In genomic region chr1:147245586-147246021, GRCh38 we compare ENCODE assay signal across 23 cellular contexts. TPM values are rescaled to one million over a fixed set of nuclear protein-coding genes. Genes with fewer than 3 reads are reported as not detected.
DNase-seq lines count a peak whose midpoint lies in the region; ATAC-seq, FAIRE-seq and TF ChIP-seq lines count a peak whose summit lies in the region.
"Had no signal": no experiment of that assay in that cellular context is flagged by ENCODE, and none has a peak within 500 bp of the region (broad histone marks: within the 10 kb centered on the region; RNA-seq: fewer than 3 reads in every experiment).

No MANE protein-coding gene starts in this region.

- H2AFZ ChIP-seq in PC-3 (ENCODE audit: low read length) (no peak overlapping the region), K562 (ENCODE audit: low read depth, low read length) (peak overlapping the region; percentile 26; the same call in 1 of the 2 replicates), OCI-LY7 (ENCODE audit: low read length) (no peak overlapping the region)

- H3K9me2 ChIP-seq in PC-3 (replicated peaks; ENCODE audit: low read length) (no peaks in the 10 kb centered on the region), OCI-LY7 (ENCODE audit: insufficient read depth, low read length) (no peaks in the 10 kb centered on the region)

- no peak overlapping the region for H3K4me2 ChIP-seq in A549
- H3K4me2 ChIP-seq in PC-3 (ENCODE audit: low read length): peak overlapping the region; percentile 85
- peak overlapping the region; percentile 86 for H3K4me2 ChIP-seq in K562 (ENCODE audit: insufficient read depth, low read length)
- no peak overlapping the region for H3K4me2 ChIP-seq in OCI-LY7 (ENCODE audit: low read length)

- DNase-seq in A549 (ENCODE audit: low read depth in 1 of 2, low spot score in 1 of 2) (no peak), Caki2 (ENCODE audit: low read depth) (peak; percentile 28), PC-3 (peak; percentile 37), K562 (ENCODE audit: extremely low read depth in 1 of 4, low spot score in 3 of 4) (peak; percentile 15 to 72 (median 27)), OCI-LY7 (ENCODE audit: low spot score) (no peak), NCI-H524 treated with DMSO at 0.1 percent for 48 hours (lab: John Stamatoyannopoulos, UW) (no peak)
- DNase-seq in central memory CD4-positive, alpha-beta T cell: no peak
- DNase-seq: activated effector memory CD4-positive, alpha-beta T cell treated with anti-CD3 and anti-CD28 coated beads, Interleukin-2, amount 50 U/mL, for 16 hours; cortex of kidney; esophagus squamous epithelium; GOT3; heart left ventricle; KG1; NCI-H187; NCI-H524; nucleus accumbens; Peyer's patch; sigmoid colon; stimulated activated CD4-positive, alpha-beta T cell treated with anti-CD3 and anti-CD28 coated beads, Interleukin-4, amount 100 ng/mL, for 4 hours; T-cell; upper lobe of left lung had no signal

- no peak overlapping the region for H3K4me3 ChIP-seq in A549
- H3K4me3 ChIP-seq in PC-3 (ENCODE audit: low read length): 0 out of 2 replicates have a peak overlapping the region, but pooled peaks have one; percentile 86
- peak overlapping the region; percentile 87 for H3K4me3 ChIP-seq in K562
- no peak overlapping the region for H3K4me3 ChIP-seq in OCI-LY7 (ENCODE audit: low read depth, low read length, poor library complexity, severe bottlenecking)
- H3K4me3 ChIP-seq: esophagus squamous epithelium, heart left ventricle, Peyer's patch, sigmoid colon, upper lobe of left lung had no signal

- H3K9me3 ChIP-seq in A549 (no peaks in the 10 kb centered on the region), PC-3 (ENCODE audit: low read length) (no peaks in the 10 kb centered on the region), K562 (replicated peaks; ENCODE audit: control insufficient read depth, insufficient read depth, low read depth, low read length) (no peaks in the 10 kb centered on the region), OCI-LY7 (ENCODE audit: low read length) (peaks cover 16% of the 10 kb centered on the region; the same call in 1 of the 2 replicates)
- H3K9me3 ChIP-seq: esophagus squamous epithelium, heart left ventricle, Peyer's patch, sigmoid colon, upper lobe of left lung had no signal

- H3K79me2 ChIP-seq in PC-3 (ENCODE audit: low read length) (peaks cover 76% of the 10 kb centered on the region), K562 (ENCODE audit: control insufficient read depth, insufficient read depth, low read length) (peaks cover 81% of the 10 kb centered on the region), OCI-LY7 (ENCODE audit: insufficient read depth, low read depth, low read length) (peaks cover 75% of the 10 kb centered on the region)

- no peak for TF ChIP-seq EP300 in A549 (IDR thresholded peaks at IDR 0.05)
- no peak for TF ChIP-seq EP300 in K562 (IDR thresholded peaks at IDR 0.05; ENCODE audit: low read length)

- CTCF ChIA-PET in A549 (lab: Yijun Ruan, JAX) (interaction anchor here (1.0 kb wide), 1 partner anchor 74 kb away, joined by 3 read pairs; the partner anchor contains the start of gene PRKAB2), PC-3 (lab: Charles Lee) (no interaction called here), K562 (lab: Yijun Ruan, JAX; ENCODE audit: low intra/inter-chr PET ratio) (no interaction called here), OCI-LY7 (lab: Charles Lee; ENCODE audit: unreplicated experiment) (no interaction called here)

- H3K27ac ChIP-seq in A549 (no peak overlapping the region), PC-3 (ENCODE audit: low read length) (no peak overlapping the region), K562 (ENCODE audit: extremely low read depth, low read depth, low read length) (peak overlapping the region; percentile 86), OCI-LY7 (ENCODE audit: low read depth, low read length, poor library complexity, severe bottlenecking) (no peak overlapping the region)
- H3K27ac ChIP-seq: esophagus squamous epithelium, heart left ventricle, Peyer's patch, sigmoid colon had no signal

- peaks cover 5% of the 10 kb centered on the region; the same call in 1 of the 2 replicates for H3K36me3 ChIP-seq in PC-3 (ENCODE audit: low read depth, low read length)
- peaks cover 14% of the 10 kb centered on the region; the same call in 1 of the 3 replicates for H3K36me3 ChIP-seq in K562 (ENCODE audit: control insufficient read depth, insufficient read depth, low read length)
- H3K36me3 ChIP-seq in OCI-LY7 (ENCODE audit: insufficient read depth, low read length): peaks cover 18% of the 10 kb centered on the region
- H3K36me3 ChIP-seq: esophagus squamous epithelium, heart left ventricle, Peyer's patch, sigmoid colon, upper lobe of left lung had no signal

- POLR2A ChIA-PET in A549 (lab: Yijun Ruan, JAX) (no interaction called here), PC-3 (lab: Charles Lee; ENCODE audit: unreplicated experiment) (interaction anchor here (0.7 kb wide), 1 partner anchor 72 kb away, joined by 6 read pairs; no protein-coding TSS in a partner anchor), K562 (lab: Yijun Ruan, JAX) (interaction anchor here (1.0 to 4.2 kb wide), 4 partner anchors 9 to 161 kb away, joined by 3 to 26 read pairs (median 4); no protein-coding TSS in a partner anchor), OCI-LY7 (lab: Charles Lee) (no interaction called here)

- no peak for TF ChIP-seq CTCF in A549 (IDR thresholded peaks at IDR 0.05)
- no peak for TF ChIP-seq CTCF in PC-3 (conservative IDR thresholded peaks at IDR 0.05; ENCODE audit: low read depth, low read length)
- no peak for TF ChIP-seq CTCF in K562 (IDR thresholded peaks at IDR 0.05 in 2 of 3, conservative IDR thresholded peaks at IDR 0.05 in 1 of 3; ENCODE audit: insufficient read depth in 2 of 3, low read depth in 1 of 3, low read length in 3 of 3)
- no peak for TF ChIP-seq CTCF in OCI-LY7 (conservative IDR thresholded peaks at IDR 0.05; ENCODE audit: low read length)

- no peak for FAIRE-seq in A549 (lab: Jason Lieb, UNC)
- peak; percentile 67 for FAIRE-seq in K562 (lab: Jason Lieb, UNC)
- FAIRE-seq: keratinocyte had no signal

- no peaks in the 10 kb centered on the region for H3K27me3 ChIP-seq in PC-3 (ENCODE audit: low read length)
- no peaks in the 10 kb centered on the region for H3K27me3 ChIP-seq in K562 (ENCODE audit: control insufficient read depth in 2 of 2, insufficient read depth in 2 of 2, low read length in 2 of 2)
- H3K27me3 ChIP-seq: esophagus squamous epithelium, heart left ventricle, Peyer's patch, sigmoid colon, upper lobe of left lung had no signal

- H3K9ac ChIP-seq in PC-3 (ENCODE audit: low read length) (no peak overlapping the region), K562 (ENCODE audit: insufficient read depth in 1 of 2, low read depth in 2 of 2, low read length in 2 of 2) (peak overlapping the region in 1 of 2 experiments; percentile 93; a peak in 2 of 4 replicates)

- H4K20me1 ChIP-seq in PC-3 (ENCODE audit: low read length) (peaks cover 55% of the 10 kb centered on the region), K562 (replicated peaks; ENCODE audit: control insufficient read depth, insufficient read depth, low read length) (peaks cover 5% of the 10 kb centered on the region; the same call in 1 of the 2 replicates), OCI-LY7 (ENCODE audit: insufficient read depth, low read length) (peaks cover 20% of the 10 kb centered on the region; the same call in 1 of the 2 replicates)

- no peak for TF ChIP-seq POLR2A in A549 (IDR thresholded peaks at IDR 0.05; ENCODE audit: low read length)
- no peak for TF ChIP-seq POLR2A in K562 (conservative IDR thresholded peaks at IDR 0.05)

- in situ Hi-C loops in Caki2 (cut with HindIII; ENCODE audit: low pct_unique_long_range_greater_than_20kb, low sequenced_read_pairs): no loop called here
- in situ Hi-C loops in K562 (cut with MboI): no loop called here

- peaks cover 16% of the 10 kb centered on the region; the same call in 2 of the 3 replicates for H3K4me1 ChIP-seq in A549
- H3K4me1 ChIP-seq in PC-3 (ENCODE audit: insufficient read depth, low read length): peaks cover 31% of the 10 kb centered on the region
- H3K4me1 ChIP-seq in K562 (replicated peaks in 1 of 2; ENCODE audit: control insufficient read depth in 2 of 2, insufficient read depth in 2 of 2, low read length in 2 of 2): peaks cover 11 to 32% of the 10 kb centered on the region in 2 experiments
- peaks cover 41% of the 10 kb centered on the region for H3K4me1 ChIP-seq in OCI-LY7 (ENCODE audit: insufficient read depth, low read length, poor library complexity, severe bottlenecking)

- 63% methylated on average over 3 of the region's 3 CpGs for WGBS in A549 (ENCODE audit: missing lambda C conversion rate)
- 3% methylated on average over 3 of the region's 3 CpGs for WGBS in K562 (ENCODE audit: insufficient coverage, low coverage, missing lambda C conversion rate)

- no TSS peak for BruUV-seq in PC-3 (replicated peaks; lab: Mats Ljungman, UMichigan)
- no TSS peak for BruUV-seq in K562 (replicated peaks; lab: Mats Ljungman, UMichigan)
- no TSS peak for BruUV-seq in OCI-LY7 (replicated peaks; lab: Mats Ljungman, UMichigan)

- H3F3A ChIP-seq in PC-3 (ENCODE audit: low read length, unreplicated experiment): no peaks in the 10 kb centered on the region

- no peaks in the 10 kb centered on the region for H3K9me1 ChIP-seq in K562 (ENCODE audit: control insufficient read depth, insufficient read depth, low read length)

- no peak for ATAC-seq in A549
- ATAC-seq in PC-3: no peak
- ATAC-seq in K562: peak; percentile 37
- ATAC-seq in HG03565 (IDR thresholded peaks at IDR 0.05; ENCODE audit: unreplicated experiment): no peak
- ATAC-seq: heart left ventricle, T-cell had no signal

- TF ChIP-seq RAD21 in A549 (conservative IDR thresholded peaks at IDR 0.05 in 1 of 2, IDR thresholded peaks at IDR 0.05 in 1 of 2) (no peak), K562 (CRISPR knock-in tag; conservative IDR thresholded peaks at IDR 0.05 in 1 of 2, IDR thresholded peaks at IDR 0.05 in 1 of 2) (no peak)

- intact Hi-C loops in PC-3 (cut with micrococcal nuclease): no loop called here
- intact Hi-C loops in K562 (cut with micrococcal nuclease): no loop called here
- intact Hi-C loops in OCI-LY7 (cut with micrococcal nuclease; ENCODE audit: unreplicated experiment): no loop called here

RNA-seq across cellular contexts. Expression of gene CHD1L, which starts 3.1 kb away (rescaled TPM):
- polyA plus RNA-seq in A549 (2011; rRNA removed): 48.4 and 61.2 TPM in 2 replicates
- 19.9 and 21.4 TPM in 2 replicates for polyA plus RNA-seq in A549 (2012; cell fraction: cytosol; rRNA removed)
- polyA plus RNA-seq in A549 (2012; cell fraction: nucleus; rRNA removed): 14.8 and 22.2 TPM in 2 replicates
- 36.7 to 40.1 TPM (median 37.0 TPM) in 3 replicates for polyA plus RNA-seq in A549 (2017; fragmentation: RNase III; extraction: RNeasy Plus Mini Kit Qiagen cat#74134 plus additional on column Dnase treatment)
- polyA minus RNA-seq in A549 (2011; rRNA and poly(A)+ RNA removed): 19.7 and 20.6 TPM in 2 replicates
- total RNA-seq in Caki2 (2014; rRNA removed; shearing (Covaris generic); ENCODE audit: low replicate concordance): 37.3 and 40.0 TPM in 2 replicates
- 63.9 and 69.8 TPM in 2 replicates for total RNA-seq in PC-3 (2014; rRNA removed)
- 63.2 and 127 TPM in 2 replicates for total RNA-seq in K562 (2011; cell fraction: chromatin; rRNA removed; ENCODE audit: low replicate concordance)
- total RNA-seq in K562 (2011; cell fraction: nucleolus; rRNA removed): 24.7 and 31.3 TPM in 2 replicates
- total RNA-seq in K562 (2011; cell fraction: nucleoplasm; rRNA removed): 38.4 and 43.6 TPM in 2 replicates
- total RNA-seq in K562 (2014; rRNA removed): 48.0 and 50.0 TPM in 2 replicates
- 66.4 and 70.5 TPM in 2 replicates for total RNA-seq in K562 (2014; rRNA removed; fragmentation: Illumina TruSeq; extraction: Trizol)
- 56.7 and 59.1 TPM in 2 replicates for total RNA-seq in K562 (2015; rRNA removed; fragmentation: Illumina TruSeq; extraction: Trizol)
- total RNA-seq in K562 (2021): 55.3 and 59.3 TPM in 2 replicates
- polyA plus RNA-seq in K562 (2011; rRNA removed): 60.4 and 93.3 TPM in 2 replicates
- polyA plus RNA-seq in K562 (2011; cell fraction: cytosol; rRNA removed): 19.1 and 31.4 TPM in 2 replicates
- 75.8 and 85.1 TPM in 2 replicates for polyA plus RNA-seq in K562 (2011; cell fraction: nucleus; rRNA removed)
- polyA plus RNA-seq in K562 (2012): 39.4 and 46.9 TPM in 2 replicates
- 51.8 and 57.5 TPM in 2 replicates for polyA plus RNA-seq in K562 (2014; fragmentation: Illumina TruSeq; extraction: Trizol)
- polyA plus RNA-seq in K562 (2014; fragmentation: Nextera tagmentation; extraction: Ambion mirVana): 10 to 100 TPM; 25.0 to 38.9 TPM
- 64.6 and 66.2 TPM in 2 replicates for polyA plus RNA-seq in K562 (2014; rRNA removed)
- 55.1 and 62.4 TPM in 2 replicates for polyA minus RNA-seq in K562 (2011; rRNA and poly(A)+ RNA removed)
- polyA minus RNA-seq in K562 (2011; cell fraction: cytosol; rRNA and poly(A)+ RNA removed): 19.7 and 29.3 TPM in 2 replicates
- 29.9 and 37.3 TPM in 2 replicates for polyA minus RNA-seq in K562 (2011; cell fraction: nucleus; rRNA and poly(A)+ RNA removed)
- 42.2 and 52.7 TPM in 2 replicates for total RNA-seq in OCI-LY7 (2014; rRNA removed; shearing (Covaris generic))
- 52.5 and 58.7 TPM in 2 replicates for total RNA-seq in OCI-LY7 (2022)

RNA-seq across cellular contexts. Expression of gene FMO5, which starts 20.5 kb away (rescaled TPM):
- polyA plus RNA-seq in A549 (2011; rRNA removed): 3.4 and 3.8 TPM in 2 replicates
- polyA plus RNA-seq in A549 (2012; cell fraction: cytosol; rRNA removed): 0.08 TPM in 2 replicates
- 0.10 and 0.13 TPM in 2 replicates for polyA plus RNA-seq in A549 (2012; cell fraction: nucleus; rRNA removed)
- 0.25 to 0.50 TPM (median 0.37 TPM) in 3 replicates for polyA plus RNA-seq in A549 (2017; fragmentation: RNase III; extraction: RNeasy Plus Mini Kit Qiagen cat#74134 plus additional on column Dnase treatment)
- 1.1 TPM in 2 replicates for polyA minus RNA-seq in A549 (2011; rRNA and poly(A)+ RNA removed)
- total RNA-seq in Caki2 (2014; rRNA removed; shearing (Covaris generic); ENCODE audit: low replicate concordance): 0.30 and 0.35 TPM in 2 replicates
- 2.8 and 3.2 TPM in 2 replicates for total RNA-seq in PC-3 (2014; rRNA removed)
- not detected in 2 replicates for total RNA-seq in K562 (2011; cell fraction: chromatin; rRNA removed; ENCODE audit: low replicate concordance)
- total RNA-seq in K562 (2011; cell fraction: nucleolus; rRNA removed): 0.17 TPM in 1 of 2 replicates, not detected in the other
- total RNA-seq in K562 (2011; cell fraction: nucleoplasm; rRNA removed): 0.22 TPM in 1 of 2 replicates, not detected in the other
- 0.08 TPM in 1 of 2 replicates, not detected in the other for total RNA-seq in K562 (2014; rRNA removed)
- 0.22 and 0.51 TPM in 2 replicates for total RNA-seq in K562 (2014; rRNA removed; fragmentation: Illumina TruSeq; extraction: Trizol)
- total RNA-seq in K562 (2015; rRNA removed; fragmentation: Illumina TruSeq; extraction: Trizol): 0.60 and 0.69 TPM in 2 replicates
- total RNA-seq in K562 (2021): 0.22 and 0.25 TPM in 2 replicates
- polyA plus RNA-seq in K562 (2011; rRNA removed): 0.11 and 0.13 TPM in 2 replicates
- not detected in 2 replicates for polyA plus RNA-seq in K562 (2011; cell fraction: cytosol; rRNA removed)
- polyA plus RNA-seq in K562 (2011; cell fraction: nucleus; rRNA removed): 0.13 and 0.29 TPM in 2 replicates
- 0.52 and 0.57 TPM in 2 replicates for polyA plus RNA-seq in K562 (2012)
- polyA plus RNA-seq in K562 (2014; fragmentation: Illumina TruSeq; extraction: Trizol): 0.29 and 0.40 TPM in 2 replicates
- under 1 TPM; 0.11 to 0.15 TPM for polyA plus RNA-seq in K562 (2014; fragmentation: Nextera tagmentation; extraction: Ambion mirVana)
- 0.04 and 0.16 TPM in 2 replicates for polyA plus RNA-seq in K562 (2014; rRNA removed)
- polyA minus RNA-seq in K562 (2011; rRNA and poly(A)+ RNA removed): 0.09 TPM in 1 of 2 replicates, not detected in the other
- not detected in 2 replicates for polyA minus RNA-seq in K562 (2011; cell fraction: cytosol; rRNA and poly(A)+ RNA removed)
- polyA minus RNA-seq in K562 (2011; cell fraction: nucleus; rRNA and poly(A)+ RNA removed): 0.11 and 0.27 TPM in 2 replicates
- 2.2 and 3.9 TPM in 2 replicates for total RNA-seq in OCI-LY7 (2014; rRNA removed; shearing (Covaris generic))
- 1.7 and 2.9 TPM in 2 replicates for total RNA-seq in OCI-LY7 (2022)

Comparison
In these comparisons a context has a peak if more than half of its experiments do, and no peak if none do; other contexts are left out.
1. DNase-seq: peak in Caki2 (single experiment), PC-3 (single experiment) and K562 (4 of 4); none in A549 (0 of 2), central memory CD4-positive, alpha-beta T cell (single experiment), OCI-LY7 (single experiment) and NCI-H524 treated with DMSO at 0.1 percent for 48 hours (single experiment).
2. H3K4me2 ChIP-seq: peak in PC-3 (single experiment) and K562 (single experiment); none in A549 (single experiment) and OCI-LY7 (single experiment).
3. H3K4me3 ChIP-seq: peak in PC-3 (single experiment) and K562 (single experiment); none in A549 (single experiment) and OCI-LY7 (single experiment).
4. POLR2A ChIA-PET loops: an anchor here in PC-3 (0.7 kb wide) and K562 (1.0 to 4.2 kb wide); none called in A549 and OCI-LY7.
5. Of the 35 proteins assayed by ChIP-seq in both K562 and A549: peak only in K562: EHMT2, HDAC2, JUNB and KDM1A; only in A549: none; in both: none; in neither: 31.